Comparison of ENCODE assay signal across 3 cellular contexts in genomic region chr14:100680439-100681051, GRCh38.
TF ChIP-seq lines count a peak whose summit lies in the region.

No MANE protein-coding gene starts in this region.

TF ChIP-seq in HEK293, 187 proteins besides CTCF, POLR2A, EP300 and RAD21:
- no peak for TF ChIP-seq ZNF114 (tag by site-specific recombination; IDR thresholded peaks at IDR 0.05)
- TF ChIP-seq ZIC2 (tag by site-specific recombination; IDR thresholded peaks at IDR 0.05): peak; percentile 44; the same call in 1 of the 2 replicates

TF ChIP-seq in HepG2, 621 proteins besides CTCF, POLR2A, EP300 and RAD21 (continues in another document):
- TF ChIP-seq SALL1 (CRISPR knock-in tag; IDR thresholded peaks at IDR 0.05) (peak; percentile 73), ZNF441 (CRISPR knock-in tag; IDR thresholded peaks at IDR 0.05; ENCODE audit: borderline replicate concordance) (no peak), KLF11 (CRISPR knock-in tag; IDR thresholded peaks at IDR 0.05) (no peak), ETV5 (CRISPR knock-in tag; IDR thresholded peaks at IDR 0.05; ENCODE audit: borderline replicate concordance) (peak; percentile 94), HMGA1 (CRISPR knock-in tag; conservative IDR thresholded peaks at IDR 0.05) (no peak), HOXA3 (CRISPR knock-in tag; IDR thresholded peaks at IDR 0.05) (peak; percentile 61), MED1 (CRISPR knock-in tag; IDR thresholded peaks at IDR 0.05) (peak; percentile 73), ETS1 (CRISPR knock-in tag; IDR thresholded peaks at IDR 0.05) (no peak), ZNF619 (CRISPR knock-in tag; IDR thresholded peaks at IDR 0.05) (peak; percentile 64; the same call in 1 of the 2 replicates), PAXIP1 (CRISPR knock-in tag; conservative IDR thresholded peaks at IDR 0.05) (peak; percentile 75), TARDBP (CRISPR knock-in tag; IDR thresholded peaks at IDR 0.05) (no peak), ZBTB25 (CRISPR knock-in tag; IDR thresholded peaks at IDR 0.05) (no peak), ZSCAN30 (CRISPR knock-in tag; IDR thresholded peaks at IDR 0.05) (no peak)
- TF ChIP-seq, protein P1, sequence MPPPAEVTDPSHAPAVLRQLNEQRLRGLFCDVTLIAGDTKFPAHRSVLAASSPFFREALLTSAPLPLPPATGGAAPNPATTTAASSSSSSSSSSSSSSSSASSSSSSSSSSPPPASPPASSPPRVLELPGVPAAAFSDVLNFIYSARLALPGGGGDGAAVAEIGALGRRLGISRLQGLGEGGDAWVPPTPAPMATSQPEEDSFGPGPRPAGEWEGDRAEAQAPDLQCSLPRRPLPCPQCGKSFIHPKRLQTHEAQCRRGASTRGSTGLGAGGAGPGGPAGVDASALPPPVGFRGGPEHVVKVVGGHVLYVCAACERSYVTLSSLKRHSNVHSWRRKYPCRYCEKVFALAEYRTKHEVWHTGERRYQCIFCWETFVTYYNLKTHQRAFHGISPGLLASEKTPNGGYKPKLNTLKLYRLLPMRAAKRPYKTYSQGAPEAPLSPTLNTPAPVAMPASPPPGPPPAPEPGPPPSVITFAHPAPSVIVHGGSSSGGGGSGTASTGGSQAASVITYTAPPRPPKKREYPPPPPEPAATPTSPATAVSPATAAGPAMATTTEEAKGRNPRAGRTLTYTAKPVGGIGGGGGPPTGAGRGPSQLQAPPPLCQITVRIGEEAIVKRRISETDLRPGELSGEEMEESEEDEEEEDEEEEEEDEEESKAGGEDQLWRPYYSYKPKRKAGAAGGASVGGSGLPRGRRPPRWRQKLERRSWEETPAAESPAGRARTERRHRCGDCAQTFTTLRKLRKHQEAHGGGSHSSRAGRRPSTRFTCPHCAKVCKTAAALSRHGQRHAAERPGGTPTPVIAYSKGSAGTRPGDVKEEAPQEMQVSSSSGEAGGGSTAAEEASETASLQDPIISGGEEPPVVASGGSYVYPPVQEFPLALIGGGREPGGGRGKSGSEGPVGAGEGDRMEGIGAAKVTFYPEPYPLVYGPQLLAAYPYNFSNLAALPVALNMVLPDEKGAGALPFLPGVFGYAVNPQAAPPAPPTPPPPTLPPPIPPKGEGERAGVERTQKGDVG (CRISPR knock-in tag; IDR thresholded peaks at IDR 0.05; ENCODE audit: borderline replicate concordance): peak; percentile 58; the same call in 1 of the 2 replicates
- TF ChIP-seq, protein P2, sequence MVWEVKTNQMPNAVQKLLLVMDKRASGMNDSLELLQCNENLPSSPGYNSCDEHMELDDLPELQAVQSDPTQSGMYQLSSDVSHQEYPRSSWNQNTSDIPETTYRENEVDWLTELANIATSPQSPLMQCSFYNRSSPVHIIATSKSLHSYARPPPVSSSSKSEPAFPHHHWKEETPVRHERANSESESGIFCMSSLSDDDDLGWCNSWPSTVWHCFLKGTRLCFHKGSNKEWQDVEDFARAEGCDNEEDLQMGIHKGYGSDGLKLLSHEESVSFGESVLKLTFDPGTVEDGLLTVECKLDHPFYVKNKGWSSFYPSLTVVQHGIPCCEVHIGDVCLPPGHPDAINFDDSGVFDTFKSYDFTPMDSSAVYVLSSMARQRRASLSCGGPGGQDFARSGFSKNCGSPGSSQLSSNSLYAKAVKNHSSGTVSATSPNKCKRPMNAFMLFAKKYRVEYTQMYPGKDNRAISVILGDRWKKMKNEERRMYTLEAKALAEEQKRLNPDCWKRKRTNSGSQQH (CRISPR knock-in tag; IDR thresholded peaks at IDR 0.05; ENCODE audit: low read depth): no peak

TF ChIP-seq in SK-N-SH, 30 proteins besides CTCF, POLR2A, EP300 and RAD21:
- TF ChIP-seq FOSL2 (IDR thresholded peaks at IDR 0.05; ENCODE audit: borderline replicate concordance, low read depth) (no peak), MAX (IDR thresholded peaks at IDR 0.05; ENCODE audit: low read depth) (no peak), RCOR1 (IDR thresholded peaks at IDR 0.05; ENCODE audit: low read length) (no peak), POLR2AphosphoS5 (IDR thresholded peaks at IDR 0.05; ENCODE audit: low read depth, low read length) (no peak)
- TF ChIP-seq, protein P3, sequence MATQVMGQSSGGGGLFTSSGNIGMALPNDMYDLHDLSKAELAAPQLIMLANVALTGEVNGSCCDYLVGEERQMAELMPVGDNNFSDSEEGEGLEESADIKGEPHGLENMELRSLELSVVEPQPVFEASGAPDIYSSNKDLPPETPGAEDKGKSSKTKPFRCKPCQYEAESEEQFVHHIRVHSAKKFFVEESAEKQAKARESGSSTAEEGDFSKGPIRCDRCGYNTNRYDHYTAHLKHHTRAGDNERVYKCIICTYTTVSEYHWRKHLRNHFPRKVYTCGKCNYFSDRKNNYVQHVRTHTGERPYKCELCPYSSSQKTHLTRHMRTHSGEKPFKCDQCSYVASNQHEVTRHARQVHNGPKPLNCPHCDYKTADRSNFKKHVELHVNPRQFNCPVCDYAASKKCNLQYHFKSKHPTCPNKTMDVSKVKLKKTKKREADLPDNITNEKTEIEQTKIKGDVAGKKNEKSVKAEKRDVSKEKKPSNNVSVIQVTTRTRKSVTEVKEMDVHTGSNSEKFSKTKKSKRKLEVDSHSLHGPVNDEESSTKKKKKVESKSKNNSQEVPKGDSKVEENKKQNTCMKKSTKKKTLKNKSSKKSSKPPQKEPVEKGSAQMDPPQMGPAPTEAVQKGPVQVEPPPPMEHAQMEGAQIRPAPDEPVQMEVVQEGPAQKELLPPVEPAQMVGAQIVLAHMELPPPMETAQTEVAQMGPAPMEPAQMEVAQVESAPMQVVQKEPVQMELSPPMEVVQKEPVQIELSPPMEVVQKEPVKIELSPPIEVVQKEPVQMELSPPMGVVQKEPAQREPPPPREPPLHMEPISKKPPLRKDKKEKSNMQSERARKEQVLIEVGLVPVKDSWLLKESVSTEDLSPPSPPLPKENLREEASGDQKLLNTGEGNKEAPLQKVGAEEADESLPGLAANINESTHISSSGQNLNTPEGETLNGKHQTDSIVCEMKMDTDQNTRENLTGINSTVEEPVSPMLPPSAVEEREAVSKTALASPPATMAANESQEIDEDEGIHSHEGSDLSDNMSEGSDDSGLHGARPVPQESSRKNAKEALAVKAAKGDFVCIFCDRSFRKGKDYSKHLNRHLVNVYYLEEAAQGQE (IDR thresholded peaks at IDR 0.05; ENCODE audit: low read depth, low read length): no peak
- TF ChIP-seq, protein P4, sequence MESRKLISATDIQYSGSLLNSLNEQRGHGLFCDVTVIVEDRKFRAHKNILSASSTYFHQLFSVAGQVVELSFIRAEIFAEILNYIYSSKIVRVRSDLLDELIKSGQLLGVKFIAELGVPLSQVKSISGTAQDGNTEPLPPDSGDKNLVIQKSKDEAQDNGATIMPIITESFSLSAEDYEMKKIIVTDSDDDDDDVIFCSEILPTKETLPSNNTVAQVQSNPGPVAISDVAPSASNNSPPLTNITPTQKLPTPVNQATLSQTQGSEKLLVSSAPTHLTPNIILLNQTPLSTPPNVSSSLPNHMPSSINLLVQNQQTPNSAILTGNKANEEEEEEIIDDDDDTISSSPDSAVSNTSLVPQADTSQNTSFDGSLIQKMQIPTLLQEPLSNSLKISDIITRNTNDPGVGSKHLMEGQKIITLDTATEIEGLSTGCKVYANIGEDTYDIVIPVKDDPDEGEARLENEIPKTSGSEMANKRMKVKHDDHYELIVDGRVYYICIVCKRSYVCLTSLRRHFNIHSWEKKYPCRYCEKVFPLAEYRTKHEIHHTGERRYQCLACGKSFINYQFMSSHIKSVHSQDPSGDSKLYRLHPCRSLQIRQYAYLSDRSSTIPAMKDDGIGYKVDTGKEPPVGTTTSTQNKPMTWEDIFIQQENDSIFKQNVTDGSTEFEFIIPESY (IDR thresholded peaks at IDR 0.05; ENCODE audit: borderline replicate concordance, low read depth): no peak
